20 cellular contexts compared by ENCODE assay signal in the genomic region with DNA sequence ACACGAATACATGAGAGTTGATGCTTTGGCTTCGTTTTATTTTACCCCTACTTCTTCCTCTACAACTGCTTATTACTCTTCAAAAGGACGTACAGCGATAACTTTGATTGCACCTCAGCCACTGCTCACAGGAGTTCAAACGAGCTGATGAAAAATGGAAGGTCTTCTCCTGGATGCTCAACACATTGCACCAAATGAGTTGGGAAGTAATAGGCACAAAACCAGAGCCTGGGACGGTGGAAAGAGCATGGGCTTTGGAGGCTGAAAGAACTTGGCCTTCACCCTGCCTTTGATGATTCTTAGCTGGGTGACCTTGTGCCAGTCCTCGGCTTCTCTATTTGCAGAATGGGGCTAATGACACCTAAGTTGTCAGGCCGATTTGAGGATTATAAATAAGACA. TPM values are rescaled to one million over a fixed set of nuclear protein-coding genes. Genes with fewer than 3 reads are reported as not detected.
A peak's percentile ranks its signal among the peaks of the same experiment; 100 is the strongest.
DNase-seq lines count a peak whose midpoint lies in the region; ATAC-seq and TF ChIP-seq lines count a peak whose summit lies in the region.
"Had no signal": no experiment of that assay in that cellular context is flagged by ENCODE, and none has a peak within 500 bp of the region (broad histone marks: within the 10 kb centered on the region; RNA-seq: fewer than 3 reads in every experiment).

No MANE protein-coding gene starts in this region.

- 0 out of 2 replicates have a peak, but pooled peaks cover 8% of the 10 kb centered on the region for H3F3A ChIP-seq in OCI-LY1 (ENCODE audit: insufficient read depth, low read length)

- peak; percentile 9 for DNase-seq in activated CD4-positive, alpha-beta T cell treated with anti-CD3 and anti-CD28 coated beads for 36 hours
- no peak for DNase-seq in activated CD4-positive, alpha-beta T cell treated with anti-CD3 and anti-CD28 coated beads for 4 hours
- DNase-seq in activated naive CD8-positive, alpha-beta T cell treated with anti-CD3 and anti-CD28 coated beads for 36 hours, result no peak
- DNase-seq in spleen (no peak), GF-D8 (lab: John Stamatoyannopoulos, UW) (no peak), mucosa of gallbladder (ENCODE audit: low spot score) (no peak), mesothelial cell of epicardium (ENCODE audit: low spot score in 2 of 2, unreplicated experiment in 2 of 2) (no peak)
- DNase-seq: body of pancreas; dermis blood vessel endothelial cell; esophagus squamous epithelium; glutamatergic neuron; NCI-H2081 treated with DMSO at 0.1 percent for 48 hours; stimulated activated CD8-positive, alpha-beta memory T cell treated with anti-CD3 and anti-CD28 coated beads, Interleukin-4, amount 100 ng/mL, for 48 hours; transverse colon had no signal

- peaks cover 99% of the 10 kb centered on the region for H3K79me2 ChIP-seq in OCI-LY1 (ENCODE audit: insufficient read depth, low read length)

- CTCF ChIA-PET in activated CD4-positive, alpha-beta T cell treated with anti-CD3 and anti-CD28 coated beads for 36 hours (lab: Charles Lee), result interaction anchor here (1.3 kb wide), 1 partner anchor 13 kb away, joined by 3 read pairs; no protein-coding TSS in a partner anchor

- H3K4me3 ChIP-seq in OCI-LY1 (ENCODE audit: low read depth, low read length, poor library complexity, severe bottlenecking), result peak overlapping the region; percentile 92
- H3K4me3 ChIP-seq in spleen, result peak overlapping the region in 7 of 8 donors; percentile 12 to 92 (median 67)
- H3K4me3 ChIP-seq: body of pancreas had no signal

- H4K20me1 ChIP-seq in OCI-LY1 (ENCODE audit: insufficient read depth, low read length), result no peaks in the 10 kb centered on the region

- TF ChIP-seq POLR2A in spleen (IDR thresholded peaks at IDR 0.05), result no peak

- 55 to 71% (median 62%) methylated on average over 8 of the region's 8 CpGs for WGBS in spleen, 5 donors

- no peaks in the 10 kb centered on the region for H3K9me2 ChIP-seq in OCI-LY1 (ENCODE audit: low read depth, low read length)

- H3K27ac ChIP-seq in OCI-LY1 (ENCODE audit: low read depth, low read length, poor library complexity, severe bottlenecking) (peak overlapping the region; percentile 33), spleen (peak overlapping the region in 6 of 8 donors; percentile 33 to 97 (median 94))
- H3K27ac ChIP-seq: 22Rv1, body of pancreas, esophagus squamous epithelium, transverse colon had no signal

- ATAC-seq in activated CD4-positive, alpha-beta T cell treated with anti-CD3 and anti-CD28 coated beads for 36 hours, result no peak
- ATAC-seq: body of pancreas, sciatic nerve, WTC11 had no signal

- peak overlapping the region; percentile 95 for H3K27ac Mint-ChIP-seq in activated CD4-positive, alpha-beta T cell treated with anti-CD3 and anti-CD28 coated beads for 36 hours
- H3K27ac Mint-ChIP-seq in activated naive CD8-positive, alpha-beta T cell treated with anti-CD3 and anti-CD28 coated beads for 36 hours, result peak overlapping the region; percentile 99
- no peak overlapping the region for H3K27ac Mint-ChIP-seq in mesothelial cell of epicardium
- H3K27ac Mint-ChIP-seq: WTC11 had no signal

- H3K27me3 ChIP-seq in OCI-LY1 (ENCODE audit: insufficient read depth, low read length) (no peaks in the 10 kb centered on the region), spleen (replicated peaks in 1 of 7) (no peaks in the 10 kb centered on the region)
- H3K27me3 ChIP-seq: body of pancreas, esophagus squamous epithelium, transverse colon had no signal

- H3K9me3 ChIP-seq in OCI-LY1 (ENCODE audit: low read length), result no peaks in the 10 kb centered on the region
- H3K9me3 ChIP-seq in spleen, result no peaks in the 10 kb centered on the region
- H3K9me3 ChIP-seq: body of pancreas, esophagus squamous epithelium, transverse colon had no signal

- H3K36me3 Mint-ChIP-seq in activated CD4-positive, alpha-beta T cell treated with anti-CD3 and anti-CD28 coated beads for 36 hours (ENCODE audit: low read depth), result peaks cover 55% of the 10 kb centered on the region
- peaks cover 66% of the 10 kb centered on the region for H3K36me3 Mint-ChIP-seq in activated naive CD8-positive, alpha-beta T cell treated with anti-CD3 and anti-CD28 coated beads for 36 hours
- H3K36me3 Mint-ChIP-seq in mesothelial cell of epicardium, result no peaks in the 10 kb centered on the region
- H3K36me3 Mint-ChIP-seq: WTC11 had no signal

- H3K9ac ChIP-seq in OCI-LY1 (ENCODE audit: low read length), result peak overlapping the region; percentile 96; the same call in 1 of the 2 replicates

- no peak for TF ChIP-seq CTCF in OCI-LY1 (IDR thresholded peaks at IDR 0.05; ENCODE audit: low read length)
- no peak for TF ChIP-seq CTCF in spleen (IDR thresholded peaks at IDR 0.05 in 8 of 11, conservative IDR thresholded peaks at IDR 0.05 in 3 of 11)
- TF ChIP-seq CTCF in mesothelial cell of epicardium (IDR thresholded peaks at IDR 0.05; ENCODE audit: unreplicated experiment), result no peak

- peaks cover 53% of the 10 kb centered on the region for H3K36me3 ChIP-seq in OCI-LY1 (ENCODE audit: insufficient read depth, low read length)
- H3K36me3 ChIP-seq in spleen, result peaks cover 0 to 51% (median 2%) of the 10 kb centered on the region in 6 donors
- H3K36me3 ChIP-seq: esophagus squamous epithelium, transverse colon had no signal

- POLR2A ChIA-PET in activated CD4-positive, alpha-beta T cell treated with anti-CD3 and anti-CD28 coated beads for 36 hours (lab: Charles Lee), result interaction anchor here (0.6 kb wide), 1 partner anchor 1744 kb away, joined by 3 read pairs; no protein-coding TSS in a partner anchor

- H3K27me3 Mint-ChIP-seq in activated CD4-positive, alpha-beta T cell treated with anti-CD3 and anti-CD28 coated beads for 36 hours, result no peaks in the 10 kb centered on the region
- H3K27me3 Mint-ChIP-seq in activated naive CD8-positive, alpha-beta T cell treated with anti-CD3 and anti-CD28 coated beads for 36 hours, result no peaks in the 10 kb centered on the region
- H3K27me3 Mint-ChIP-seq in mesothelial cell of epicardium (ENCODE audit: low read depth), result peaks cover 2% of the 10 kb centered on the region

- H3K4me2 ChIP-seq in OCI-LY1 (ENCODE audit: low read length), result peak overlapping the region; percentile 99

- H3K9me3 Mint-ChIP-seq in activated CD4-positive, alpha-beta T cell treated with anti-CD3 and anti-CD28 coated beads for 36 hours (ENCODE audit: low read depth), result peaks cover 2% of the 10 kb centered on the region
- peaks cover 5% of the 10 kb centered on the region for H3K9me3 Mint-ChIP-seq in activated naive CD8-positive, alpha-beta T cell treated with anti-CD3 and anti-CD28 coated beads for 36 hours
- H3K9me3 Mint-ChIP-seq in mesothelial cell of epicardium, result peaks cover 26% of the 10 kb centered on the region
- H3K9me3 Mint-ChIP-seq: WTC11 had no signal

- H2AFZ ChIP-seq in OCI-LY1 (ENCODE audit: low read length), result no peak overlapping the region

- peak overlapping the region; percentile 85 for H3K4me3 Mint-ChIP-seq in activated CD4-positive, alpha-beta T cell treated with anti-CD3 and anti-CD28 coated beads for 36 hours
- H3K4me3 Mint-ChIP-seq in activated naive CD8-positive, alpha-beta T cell treated with anti-CD3 and anti-CD28 coated beads for 36 hours, result peak overlapping the region; percentile 97
- no peak overlapping the region for H3K4me3 Mint-ChIP-seq in mesothelial cell of epicardium
- H3K4me3 Mint-ChIP-seq: WTC11 had no signal

- H3K4me1 Mint-ChIP-seq in activated CD4-positive, alpha-beta T cell treated with anti-CD3 and anti-CD28 coated beads for 36 hours, result peaks cover 46% of the 10 kb centered on the region
- H3K4me1 Mint-ChIP-seq in activated naive CD8-positive, alpha-beta T cell treated with anti-CD3 and anti-CD28 coated beads for 36 hours, result peaks cover 51% of the 10 kb centered on the region
- no peaks in the 10 kb centered on the region for H3K4me1 Mint-ChIP-seq in mesothelial cell of epicardium

- H3K4me1 ChIP-seq in OCI-LY1 (ENCODE audit: insufficient read depth, low read length, severe bottlenecking) (peaks cover 68% of the 10 kb centered on the region), spleen (peaks cover 30 to 74% (median 69%) of the 10 kb centered on the region in 6 donors)
- H3K4me1 ChIP-seq: body of pancreas, esophagus squamous epithelium, transverse colon had no signal

- intact Hi-C loops in activated CD4-positive, alpha-beta T cell treated with anti-CD3 and anti-CD28 coated beads for 36 hours (cut with DNase I, micrococcal nuclease), result loop anchor here in 1 of 2 experiments (5.0 to 10.0 kb wide), 5 partner anchors 325 to 1747 kb away; a partner anchor contains a TSS
- intact Hi-C loops in spleen (cut with DNase I; ENCODE audit: low total_unique reads), result no loop called here

RNA-seq across cellular contexts. Expression of a gene that starts 4.8 kb away (rescaled TPM):
- 100 to 1,000 TPM; 238 to 244 TPM for total RNA-seq in activated CD4-positive, alpha-beta T cell treated with anti-CD3 and anti-CD28 coated beads for 36 hours
- 100 to 1,000 TPM; 191 to 193 TPM for total RNA-seq in activated naive CD8-positive, alpha-beta T cell treated with anti-CD3 and anti-CD28 coated beads for 36 hours
- total RNA-seq in spleen, result 100 to 1,000 TPM; 352 to 651 (median 468) TPM
- 100 to 1,000 TPM; 369 to 521 (median 457) TPM for polyA plus RNA-seq in spleen
- 39.4 TPM for total RNA-seq in mucosa of gallbladder
- total RNA-seq in mesothelial cell of epicardium, result not detected in 3 replicates
- total RNA-seq: dermis blood vessel endothelial cell, G401, RPMI7951 had no signal

Comparison
In these comparisons a context has a peak if more than half of its experiments do, and no peak if none do; other contexts are left out.
1. RNA of a gene that starts 4.8 kb away (total RNA-seq): 352 to 651 TPM in spleen, 238 to 244 TPM in activated CD4-positive, alpha-beta T cell treated with anti-CD3 and anti-CD28 coated beads for 36 hours, 191 to 193 TPM in activated naive CD8-positive, alpha-beta T cell treated with anti-CD3 and anti-CD28 coated beads for 36 hours and 39.4 TPM in mucosa of gallbladder (single experiment); not detected in mesothelial cell of epicardium; every median in the first group is over 10 times any median in the second.